ENCODE assay signal across 9 cellular contexts in genomic region chr11:269146-269890, GRCh38. TPM values are rescaled to one million over a fixed set of nuclear protein-coding genes. Genes with fewer than 3 reads are reported as not detected.
DNase-seq lines count a peak whose midpoint lies in the region; ATAC-seq and TF ChIP-seq lines count a peak whose summit lies in the region.
"Had no signal": no experiment of that assay in that cellular context is flagged by ENCODE, and none has a peak within 500 bp of the region (broad histone marks: within the 10 kb centered on the region; RNA-seq: fewer than 3 reads in every experiment).

No MANE protein-coding gene starts in this region.

- WGBS in ovary, 3 donors: 40 to 52% (median 48%) methylated on average over 21 of the region's 21 CpGs

- peak; percentile 77 for ATAC-seq in HG03066 (IDR thresholded peaks at IDR 0.05; ENCODE audit: low read depth, unreplicated experiment)

- H3K27ac Mint-ChIP-seq in dendritic cell treated with granulocyte-macrophage colony-stimulating factor and Interleukin-4, amounts not matched to agents 40 ng/mL and 50 ng/mL, for 4 days: peak overlapping the region; percentile 99

- no peaks in the 10 kb centered on the region for H3K36me3 ChIP-seq in SJSA1
- H3K36me3 ChIP-seq in ovary: no peaks in the 10 kb centered on the region
- H3K36me3 ChIP-seq: cardiac muscle cell had no signal

- intact Hi-C loops in dendritic cell treated with granulocyte-macrophage colony-stimulating factor and Interleukin-4, amounts not matched to agents 40 ng/mL and 50 ng/mL, for 4 days (cut with micrococcal nuclease): loop anchor here (1.0 to 2.0 kb wide), 2 partner anchors 8 to 63 kb away; partner anchors contain the start of genes BET1L and RIC8A
- intact Hi-C loops in ovary (cut with DNase I): no loop called here

- H3K4me1 Mint-ChIP-seq in dendritic cell treated with granulocyte-macrophage colony-stimulating factor and Interleukin-4, amounts not matched to agents 40 ng/mL and 50 ng/mL, for 4 days (ENCODE audit: low read depth): peaks cover 55% of the 10 kb centered on the region

- no peak for TF ChIP-seq CTCF in ovary (IDR thresholded peaks at IDR 0.05)

- H3K27me3 ChIP-seq in SJSA1 (replicated peaks) (0 out of 2 replicates have a peak, but pooled peaks cover 5% of the 10 kb centered on the region), ovary (no peaks in the 10 kb centered on the region)

- no peaks in the 10 kb centered on the region for H3K9me3 Mint-ChIP-seq in dendritic cell treated with granulocyte-macrophage colony-stimulating factor and Interleukin-4, amounts not matched to agents 40 ng/mL and 50 ng/mL, for 4 days

- peak overlapping the region; percentile 20; the same call in 1 of the 2 replicates for H3K27ac ChIP-seq in SJSA1
- H3K27ac ChIP-seq in ovary: no peak overlapping the region
- H3K27ac ChIP-seq: cardiac muscle cell had no signal

- H3K9me3 ChIP-seq in SJSA1 (replicated peaks) (no peaks in the 10 kb centered on the region), ovary (no peaks in the 10 kb centered on the region)

- H3K27me3 Mint-ChIP-seq in dendritic cell treated with granulocyte-macrophage colony-stimulating factor and Interleukin-4, amounts not matched to agents 40 ng/mL and 50 ng/mL, for 4 days: peaks cover 10% of the 10 kb centered on the region

- H3K4me3 Mint-ChIP-seq in dendritic cell treated with granulocyte-macrophage colony-stimulating factor and Interleukin-4, amounts not matched to agents 40 ng/mL and 50 ng/mL, for 4 days: peak overlapping the region; percentile 77

- H3K4me1 ChIP-seq in SJSA1 (replicated peaks) (peaks cover 18% of the 10 kb centered on the region), ovary (ENCODE audit: insufficient read depth) (no peaks in the 10 kb centered on the region)

- TF ChIP-seq POLR2A in ovary (IDR thresholded peaks at IDR 0.05): no peak

- peak; percentile 82 for DNase-seq in activated effector memory CD4-positive, alpha-beta T cell treated with anti-CD3 and anti-CD28 coated beads, Interleukin-2, amount 50 U/mL, for 16 hours
- no peak for DNase-seq in activated effector memory CD4-positive, alpha-beta T cell treated with Interleukin-2 at 50 U/mL for 16 hours
- DNase-seq in SJSA1 (ENCODE audit: low read depth in 1 of 2, low spot score in 2 of 2): no peak
- no peak for DNase-seq in ovary
- DNase-seq in DMS153 (lab: John Stamatoyannopoulos, UW): no peak
- DNase-seq in HPDE6-E6E7 (ENCODE audit: extremely low spot score): no peak

- peak; percentile 17 for TF ChIP-seq EP300 in ovary (IDR thresholded peaks at IDR 0.05)

- peak overlapping the region; percentile 17 for H3K4me3 ChIP-seq in SJSA1
- H3K4me3 ChIP-seq in ovary: no peak overlapping the region
- H3K4me3 ChIP-seq: cardiac muscle cell had no signal

- no peaks in the 10 kb centered on the region for H3K36me3 Mint-ChIP-seq in dendritic cell treated with granulocyte-macrophage colony-stimulating factor and Interleukin-4, amounts not matched to agents 40 ng/mL and 50 ng/mL, for 4 days (ENCODE audit: low read depth)

RNA-seq across cellular contexts. Expression of gene NLRP6, which starts 8.9 kb away (rescaled TPM):
- not detected in 2 replicates for total RNA-seq in SJSA1 (2014; rRNA removed; shearing (Covaris generic))
- 1 to 10 TPM in 1 of 7 donors, under 1 TPM in 4, not detected in 2; 0.15 to 1.1 (median 0.20) TPM for total RNA-seq in ovary
- polyA plus RNA-seq in ovary: under 1 TPM in 1 of 2 donors, not detected in 1; 0.02 TPM
- total RNA-seq: cardiac muscle cell had no signal
- polyA plus RNA-seq: cardiac muscle cell had no signal

RNA-seq across cellular contexts. Expression of gene PGGHG, which starts 19.6 kb away (rescaled TPM):
- total RNA-seq in SJSA1 (2014; rRNA removed; shearing (Covaris generic)): 2.1 and 4.6 TPM in 2 replicates
- total RNA-seq in ovary: 10 to 100 TPM in 4 of 7 donors, 1 to 10 TPM in 3; 3.3 to 21.3 (median 10.6) TPM
- 1 to 10 TPM in 1 of 2 donors, under 1 TPM in 1; 0.25 to 6.1 TPM for polyA plus RNA-seq in ovary

RNA-seq across cellular contexts. Expression of gene IFITM5, which starts 30.0 kb away (rescaled TPM):
- not detected in 2 replicates for total RNA-seq in SJSA1 (2014; rRNA removed; shearing (Covaris generic))
- not detected for total RNA-seq in ovary
- polyA plus RNA-seq in ovary: not detected
- total RNA-seq: cardiac muscle cell had no signal
- polyA plus RNA-seq: cardiac muscle cell had no signal

RNA-seq across cellular contexts. Expression of gene PSMD13, which starts 32.5 kb away (rescaled TPM):
- 217 and 331 TPM in 2 replicates for total RNA-seq in SJSA1 (2014; rRNA removed; shearing (Covaris generic))
- total RNA-seq in ovary: 10 to 100 TPM; 66.2 to 80.1 (median 75.8) TPM
- 10 to 100 TPM; 74.9 to 88.9 TPM for polyA plus RNA-seq in ovary

RNA-seq across cellular contexts. Expression of gene SIRT3, which starts 33.2 kb away (rescaled TPM):
- 2.3 and 7.1 TPM in 2 replicates for total RNA-seq in SJSA1 (2014; rRNA removed; shearing (Covaris generic))
- 10 to 100 TPM; 11.1 to 24.4 (median 22.7) TPM for total RNA-seq in ovary
- polyA plus RNA-seq in ovary: 10 to 100 TPM; 17.4 to 21.5 TPM
